1 cellular context compared by ENCODE assay signal in genomic region chr20:43711098-43711654, GRCh38.
A peak's percentile ranks its signal among the peaks of the same experiment; 100 is the strongest.
TF ChIP-seq lines count a peak whose summit lies in the region.

No MANE protein-coding gene starts in this region.

TF ChIP-seq in K562, 482 proteins besides CTCF, POLR2A, EP300 and RAD21:
- no peak for TF ChIP-seq ZNF280B (CRISPR knock-in tag; IDR thresholded peaks at IDR 0.05)
- TF ChIP-seq HNRNPH1 (optimal IDR thresholded peaks at IDR 0.05; ENCODE audit: low read depth, low read length): no peak
- TF ChIP-seq POLR2G (IDR thresholded peaks at IDR 0.05; ENCODE audit: low read depth, low read length): peak; percentile 55
- TF ChIP-seq RBM22 (IDR thresholded peaks at IDR 0.05; ENCODE audit: low read depth, low read length, poor library complexity, severe bottlenecking): peak; percentile 70
